Comparison of ENCODE assay signal across 1 cellular context in genomic region chr18:57630002-57630758, GRCh38.
TF ChIP-seq lines count a peak whose summit lies in the region.

No MANE protein-coding gene starts in this region.

TF ChIP-seq in HEK293, 187 proteins besides CTCF, POLR2A, EP300 and RAD21 (continued from another document and continues in another):
- peak; percentile 50 for TF ChIP-seq ZNF654 (tag by site-specific recombination; IDR thresholded peaks at IDR 0.05; ENCODE audit: low read depth)
- no peak for TF ChIP-seq ZFHX2 (tag by site-specific recombination; conservative IDR thresholded peaks at IDR 0.05)
- TF ChIP-seq ZNF561 (tag by site-specific recombination; IDR thresholded peaks at IDR 0.05; ENCODE audit: borderline replicate concordance): 0 out of 2 replicates have a peak, but pooled peaks have one; percentile 51
- TF ChIP-seq ZBTB7A (tag by site-specific recombination; IDR thresholded peaks at IDR 0.05; ENCODE audit: low read depth): 0 out of 2 replicates have a peak, but pooled peaks have one; percentile 24
- TF ChIP-seq KLF8 (tag by site-specific recombination; IDR thresholded peaks at IDR 0.05): peak; percentile 55; the same call in 1 of the 2 replicates
- no peak for TF ChIP-seq ZNF266 (tag by site-specific recombination; IDR thresholded peaks at IDR 0.05; ENCODE audit: low read depth)
- no peak for TF ChIP-seq ZNF548 (tag by site-specific recombination; IDR thresholded peaks at IDR 0.05)
- TF ChIP-seq, protein P1, sequence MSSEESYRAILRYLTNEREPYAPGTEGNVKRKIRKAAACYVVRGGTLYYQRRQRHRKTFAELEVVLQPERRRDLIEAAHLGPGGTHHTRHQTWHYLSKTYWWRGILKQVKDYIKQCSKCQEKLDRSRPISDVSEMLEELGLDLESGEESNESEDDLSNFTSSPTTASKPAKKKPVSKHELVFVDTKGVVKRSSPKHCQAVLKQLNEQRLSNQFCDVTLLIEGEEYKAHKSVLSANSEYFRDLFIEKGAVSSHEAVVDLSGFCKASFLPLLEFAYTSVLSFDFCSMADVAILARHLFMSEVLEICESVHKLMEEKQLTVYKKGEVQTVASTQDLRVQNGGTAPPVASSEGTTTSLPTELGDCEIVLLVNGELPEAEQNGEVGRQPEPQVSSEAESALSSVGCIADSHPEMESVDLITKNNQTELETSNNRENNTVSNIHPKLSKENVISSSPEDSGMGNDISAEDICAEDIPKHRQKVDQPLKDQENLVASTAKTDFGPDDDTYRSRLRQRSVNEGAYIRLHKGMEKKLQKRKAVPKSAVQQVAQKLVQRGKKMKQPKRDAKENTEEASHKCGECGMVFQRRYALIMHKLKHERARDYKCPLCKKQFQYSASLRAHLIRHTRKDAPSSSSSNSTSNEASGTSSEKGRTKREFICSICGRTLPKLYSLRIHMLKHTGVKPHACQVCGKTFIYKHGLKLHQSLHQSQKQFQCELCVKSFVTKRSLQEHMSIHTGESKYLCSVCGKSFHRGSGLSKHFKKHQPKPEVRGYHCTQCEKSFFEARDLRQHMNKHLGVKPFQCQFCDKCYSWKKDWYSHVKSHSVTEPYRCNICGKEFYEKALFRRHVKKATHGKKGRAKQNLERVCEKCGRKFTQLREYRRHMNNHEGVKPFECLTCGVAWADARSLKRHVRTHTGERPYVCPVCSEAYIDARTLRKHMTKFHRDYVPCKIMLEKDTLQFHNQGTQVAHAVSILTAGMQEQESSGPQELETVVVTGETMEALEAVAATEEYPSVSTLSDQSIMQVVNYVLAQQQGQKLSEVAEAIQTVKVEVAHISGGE (tag by site-specific recombination; conservative IDR thresholded peaks at IDR 0.05; ENCODE audit: low read depth): peak; percentile 73
- no peak for TF ChIP-seq ZNF600 (tag by site-specific recombination; IDR thresholded peaks at IDR 0.05)
- TF ChIP-seq, protein P2, sequence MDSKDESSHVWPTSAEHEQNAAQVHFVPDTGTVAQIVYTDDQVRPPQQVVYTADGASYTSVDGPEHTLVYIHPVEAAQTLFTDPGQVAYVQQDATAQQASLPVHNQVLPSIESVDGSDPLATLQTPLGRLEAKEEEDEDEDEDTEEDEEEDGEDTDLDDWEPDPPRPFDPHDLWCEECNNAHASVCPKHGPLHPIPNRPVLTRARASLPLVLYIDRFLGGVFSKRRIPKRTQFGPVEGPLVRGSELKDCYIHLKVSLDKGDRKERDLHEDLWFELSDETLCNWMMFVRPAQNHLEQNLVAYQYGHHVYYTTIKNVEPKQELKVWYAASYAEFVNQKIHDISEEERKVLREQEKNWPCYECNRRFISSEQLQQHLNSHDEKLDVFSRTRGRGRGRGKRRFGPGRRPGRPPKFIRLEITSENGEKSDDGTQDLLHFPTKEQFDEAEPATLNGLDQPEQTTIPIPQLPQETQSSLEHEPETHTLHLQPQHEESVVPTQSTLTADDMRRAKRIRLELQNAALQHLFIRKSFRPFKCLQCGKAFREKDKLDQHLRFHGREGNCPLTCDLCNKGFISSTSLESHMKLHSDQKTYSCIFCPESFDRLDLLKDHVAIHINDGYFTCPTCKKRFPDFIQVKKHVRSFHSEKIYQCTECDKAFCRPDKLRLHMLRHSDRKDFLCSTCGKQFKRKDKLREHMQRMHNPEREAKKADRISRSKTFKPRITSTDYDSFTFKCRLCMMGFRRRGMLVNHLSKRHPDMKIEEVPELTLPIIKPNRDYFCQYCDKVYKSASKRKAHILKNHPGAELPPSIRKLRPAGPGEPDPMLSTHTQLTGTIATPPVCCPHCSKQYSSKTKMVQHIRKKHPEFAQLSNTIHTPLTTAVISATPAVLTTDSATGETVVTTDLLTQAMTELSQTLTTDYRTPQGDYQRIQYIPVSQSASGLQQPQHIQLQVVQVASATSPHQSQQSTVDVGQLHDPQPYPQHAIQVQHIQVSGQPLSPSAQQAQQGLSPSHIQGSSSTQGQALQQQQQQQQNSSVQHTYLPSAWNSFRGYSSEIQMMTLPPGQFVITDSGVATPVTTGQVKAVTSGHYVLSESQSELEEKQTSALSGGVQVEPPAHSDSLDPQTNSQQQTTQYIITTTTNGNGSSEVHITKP (tag by site-specific recombination; IDR thresholded peaks at IDR 0.05): peak; percentile 27; the same call in 1 of the 2 replicates
- TF ChIP-seq ZNF768 (tag by site-specific recombination; IDR thresholded peaks at IDR 0.05): peak; percentile 80
- peak; percentile 75 for TF ChIP-seq YY2 (tag by site-specific recombination; IDR thresholded peaks at IDR 0.05)
- peak; percentile 93 for TF ChIP-seq GFI1B (tag by site-specific recombination; IDR thresholded peaks at IDR 0.05)
- TF ChIP-seq ZNF214 (tag by site-specific recombination; IDR thresholded peaks at IDR 0.05; ENCODE audit: borderline replicate concordance): no peak
- no peak for TF ChIP-seq ZNF114 (tag by site-specific recombination; IDR thresholded peaks at IDR 0.05)
- no peak for TF ChIP-seq ZNF239 (tag by site-specific recombination; IDR thresholded peaks at IDR 0.05)
- TF ChIP-seq ZNF660 (tag by site-specific recombination; IDR thresholded peaks at IDR 0.05): no peak; the same call in none of the 2 replicates
- no peak for TF ChIP-seq ZNF560 (tag by site-specific recombination; IDR thresholded peaks at IDR 0.05; ENCODE audit: borderline replicate concordance)
- TF ChIP-seq ZNF76 (tag by site-specific recombination; IDR thresholded peaks at IDR 0.05; ENCODE audit: borderline replicate concordance, low read depth): peak; percentile 70; the same call in 1 of the 2 replicates
- no peak for TF ChIP-seq ZNF302 (tag by site-specific recombination; IDR thresholded peaks at IDR 0.05; ENCODE audit: low read depth)
- TF ChIP-seq ZNF514 (tag by site-specific recombination; IDR thresholded peaks at IDR 0.05): no peak
- TF ChIP-seq SCRT2 (tag by site-specific recombination; IDR thresholded peaks at IDR 0.05): no peak
- no peak for TF ChIP-seq ZNF221 (tag by site-specific recombination; IDR thresholded peaks at IDR 0.05; ENCODE audit: borderline replicate concordance)
- no peak for TF ChIP-seq ZNF416 (tag by site-specific recombination; IDR thresholded peaks at IDR 0.05)
- TF ChIP-seq ZNF664 (tag by site-specific recombination; IDR thresholded peaks at IDR 0.05): peak; percentile 97
- TF ChIP-seq ZNF280C (tag by site-specific recombination; IDR thresholded peaks at IDR 0.05): no peak
- no peak for TF ChIP-seq ZFP41 (tag by site-specific recombination; IDR thresholded peaks at IDR 0.05; ENCODE audit: borderline replicate concordance)
- no peak for TF ChIP-seq ZNF292 (tag by site-specific recombination; IDR thresholded peaks at IDR 0.05; ENCODE audit: borderline replicate concordance, low read depth)
- TF ChIP-seq HOXD13 (CRISPR knock-in tag; IDR thresholded peaks at IDR 0.05; ENCODE audit: borderline replicate concordance): no peak
- TF ChIP-seq ZBTB8A (tag by site-specific recombination; IDR thresholded peaks at IDR 0.05): peak; percentile 31
- TF ChIP-seq ZNF341 (tag by site-specific recombination; IDR thresholded peaks at IDR 0.05; ENCODE audit: low read depth): no peak
- TF ChIP-seq ZNF157 (tag by site-specific recombination; IDR thresholded peaks at IDR 0.05): no peak
- peak; percentile 77 for TF ChIP-seq ZNF518A (tag by site-specific recombination; conservative IDR thresholded peaks at IDR 0.05; ENCODE audit: low read depth)
- TF ChIP-seq, protein P3, sequence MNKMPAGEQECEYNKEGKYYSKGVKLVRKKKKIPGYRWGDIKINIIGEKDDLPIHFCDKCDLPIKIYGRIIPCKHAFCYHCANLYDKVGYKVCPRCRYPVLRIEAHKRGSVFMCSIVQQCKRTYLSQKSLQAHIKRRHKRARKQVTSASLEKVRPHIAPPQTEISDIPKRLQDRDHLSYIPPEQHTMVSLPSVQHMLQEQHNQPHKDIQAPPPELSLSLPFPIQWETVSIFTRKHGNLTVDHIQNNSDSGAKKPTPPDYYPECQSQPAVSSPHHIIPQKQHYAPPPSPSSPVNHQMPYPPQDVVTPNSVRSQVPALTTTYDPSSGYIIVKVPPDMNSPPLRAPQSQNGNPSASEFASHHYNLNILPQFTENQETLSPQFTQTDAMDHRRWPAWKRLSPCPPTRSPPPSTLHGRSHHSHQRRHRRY (tag by site-specific recombination; IDR thresholded peaks at IDR 0.05): no peak
- TF ChIP-seq ZBTB17 (tag by site-specific recombination; IDR thresholded peaks at IDR 0.05): peak; percentile 53; the same call in 1 of the 2 replicates
- 0 out of 2 replicates have a peak, but pooled peaks have one; percentile 14 for TF ChIP-seq SP2 (tag by site-specific recombination; IDR thresholded peaks at IDR 0.05)
- TF ChIP-seq ZNF530 (tag by site-specific recombination; IDR thresholded peaks at IDR 0.05; ENCODE audit: low read depth): no peak
- peak; percentile 82 for TF ChIP-seq ZEB2 (tag by site-specific recombination; IDR thresholded peaks at IDR 0.05)
- peak; percentile 95 for TF ChIP-seq ZNF335 (tag by site-specific recombination; conservative IDR thresholded peaks at IDR 0.05)
- TF ChIP-seq ZFP69B (tag by site-specific recombination; IDR thresholded peaks at IDR 0.05): no peak
- TF ChIP-seq ZNF623 (tag by site-specific recombination; IDR thresholded peaks at IDR 0.05): no peak
- TF ChIP-seq ZNF704 (tag by site-specific recombination; IDR thresholded peaks at IDR 0.05): no peak
- no peak for TF ChIP-seq TCF7L2 (IDR thresholded peaks at IDR 0.05; ENCODE audit: borderline replicate concordance, low read depth, low read length)
- no peak for TF ChIP-seq ZNF48 (tag by site-specific recombination; IDR thresholded peaks at IDR 0.05)
- TF ChIP-seq, protein P4, sequence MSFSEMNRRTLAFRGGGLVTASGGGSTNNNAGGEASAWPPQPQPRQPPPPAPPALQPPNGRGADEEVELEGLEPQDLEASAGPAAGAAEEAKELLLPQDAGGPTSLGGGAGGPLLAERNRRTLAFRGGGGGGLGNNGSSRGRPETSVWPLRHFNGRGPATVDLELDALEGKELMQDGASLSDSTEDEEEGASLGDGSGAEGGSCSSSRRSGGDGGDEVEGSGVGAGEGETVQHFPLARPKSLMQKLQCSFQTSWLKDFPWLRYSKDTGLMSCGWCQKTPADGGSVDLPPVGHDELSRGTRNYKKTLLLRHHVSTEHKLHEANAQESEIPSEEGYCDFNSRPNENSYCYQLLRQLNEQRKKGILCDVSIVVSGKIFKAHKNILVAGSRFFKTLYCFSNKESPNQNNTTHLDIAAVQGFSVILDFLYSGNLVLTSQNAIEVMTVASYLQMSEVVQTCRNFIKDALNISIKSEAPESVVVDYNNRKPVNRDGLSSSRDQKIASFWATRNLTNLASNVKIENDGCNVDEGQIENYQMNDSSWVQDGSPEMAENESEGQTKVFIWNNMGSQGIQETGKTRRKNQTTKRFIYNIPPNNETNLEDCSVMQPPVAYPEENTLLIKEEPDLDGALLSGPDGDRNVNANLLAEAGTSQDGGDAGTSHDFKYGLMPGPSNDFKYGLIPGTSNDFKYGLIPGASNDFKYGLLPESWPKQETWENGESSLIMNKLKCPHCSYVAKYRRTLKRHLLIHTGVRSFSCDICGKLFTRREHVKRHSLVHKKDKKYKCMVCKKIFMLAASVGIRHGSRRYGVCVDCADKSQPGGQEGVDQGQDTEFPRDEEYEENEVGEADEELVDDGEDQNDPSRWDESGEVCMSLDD (tag by site-specific recombination; IDR thresholded peaks at IDR 0.05): peak; percentile 95
- no peak for TF ChIP-seq ZNF791 (tag by site-specific recombination; IDR thresholded peaks at IDR 0.05)
